ENCODE assay signal across 8 cellular contexts in genomic region chr10:46890813-46891611, GRCh38. TPM values are rescaled to one million over a fixed set of nuclear protein-coding genes. Genes with fewer than 3 reads are reported as not detected.
DNase-seq lines count a peak whose midpoint lies in the region; ATAC-seq and TF ChIP-seq lines count a peak whose summit lies in the region.
"Not testable (repeated sequence)": the region's sequence is repeated elsewhere in the genome, so short reads cannot be mapped to it uniquely, and the experiment has no call there.
"Had no signal": no experiment of that assay in that cellular context is flagged by ENCODE, and none has a peak within 500 bp of the region (broad histone marks: within the 10 kb centered on the region; RNA-seq: fewer than 3 reads in every experiment).

No MANE protein-coding gene starts in this region.

- H2AFZ ChIP-seq in DND-41 (ENCODE audit: low read depth, low read length); smooth muscle cell (ENCODE audit: low read depth): not testable (repeated sequence)

- H4K20me1 ChIP-seq in DND-41 (ENCODE audit: insufficient read depth, low read length); smooth muscle cell (ENCODE audit: low read depth): not testable (repeated sequence)

- not testable (repeated sequence) for H3F3A ChIP-seq in smooth muscle cell (ENCODE audit: low read depth)

- 57% methylated on average over 9 of the region's 11 CpGs for WGBS in smooth muscle cell (ENCODE audit: low lambda C conversion rate)

- H3K4me1 ChIP-seq in DND-41 (ENCODE audit: insufficient read depth, low read length); foreskin keratinocyte; smooth muscle cell (ENCODE audit: low read depth): not testable (repeated sequence)

- not testable (repeated sequence) for H3K9me3 ChIP-seq in DND-41 (ENCODE audit: insufficient read depth, low read length, severe bottlenecking); smooth muscle cell (replicated peaks; ENCODE audit: low read depth)

- H3K79me2 ChIP-seq in DND-41 (ENCODE audit: insufficient read depth, low read length); smooth muscle cell (ENCODE audit: low read depth): not testable (repeated sequence)

- peak; percentile 28 for TF ChIP-seq CTCF in DND-41 (IDR thresholded peaks at IDR 0.05; ENCODE audit: borderline replicate concordance, extremely low read depth, low read length, poor library complexity, severe bottlenecking)
- peak; percentile 2 for TF ChIP-seq CTCF in HFF-Myc (IDR thresholded peaks at IDR 0.05; ENCODE audit: low read depth, low read length, missing control alignments)
- peak; percentile 17 for TF ChIP-seq CTCF in brain microvascular endothelial cell (IDR thresholded peaks at IDR 0.05; ENCODE audit: low read depth, low read length, missing control alignments)
- not testable (repeated sequence) for TF ChIP-seq CTCF in foreskin keratinocyte (conservative IDR thresholded peaks at IDR 0.05)
- TF ChIP-seq CTCF in smooth muscle cell (IDR thresholded peaks at IDR 0.05; ENCODE audit: borderline replicate concordance, insufficient read depth, poor library complexity, severe bottlenecking): peak; percentile 11

- H3K4me2 ChIP-seq in DND-41 (ENCODE audit: insufficient read depth, low read length); smooth muscle cell: not testable (repeated sequence)

- H3K27ac ChIP-seq in DND-41 (ENCODE audit: low read length); brain microvascular endothelial cell; foreskin keratinocyte; smooth muscle cell (ENCODE audit: low read depth): not testable (repeated sequence)

- H3K9ac ChIP-seq in DND-41 (ENCODE audit: low read depth, low read length); smooth muscle cell (ENCODE audit: low read depth): not testable (repeated sequence)

- H3K36me3 ChIP-seq in DND-41 (ENCODE audit: insufficient read depth, low read length); brain microvascular endothelial cell (replicated peaks); smooth muscle cell (ENCODE audit: low read depth): not testable (repeated sequence)

- ATAC-seq in DND-41 (ENCODE audit: insufficient read depth, low read depth) (peak; percentile 70), foreskin keratinocyte (peak; percentile 40)

- DNase-seq in DND-41 (peak; percentile 32), NCI-H524 treated with DMSO at 0.1 percent for 48 hours (lab: John Stamatoyannopoulos, UW) (peak; percentile 1)
- not testable (repeated sequence) for DNase-seq in HFF-Myc (ENCODE audit: extremely low read depth, low read depth); brain microvascular endothelial cell; foreskin keratinocyte; smooth muscle cell (lab: John Stamatoyannopoulos, UW; ENCODE audit: unreplicated experiment)
- peak; percentile 36 to 49 for DNase-seq in activated CD4-positive, alpha-beta T cell treated with anti-CD3 and anti-CD28 coated beads, Interleukin-2, amount 50 U/mL, for 48 hours

- in situ Hi-C loops in brain microvascular endothelial cell (cut with HindIII; ENCODE audit: low pct_ligation_motif_present, low sequenced_read_pairs): not testable (repeated sequence)

- H3K4me3 ChIP-seq in DND-41 (ENCODE audit: low read depth in 1 of 2, low read length in 2 of 2); HFF-Myc (replicated peaks; ENCODE audit: low read depth, low read length); brain microvascular endothelial cell (ENCODE audit: low read depth, low read length); smooth muscle cell: not testable (repeated sequence)

- not testable (repeated sequence) for H3K27me3 ChIP-seq in DND-41 (ENCODE audit: insufficient read depth, low read length, poor library complexity); brain microvascular endothelial cell (replicated peaks); foreskin keratinocyte; smooth muscle cell (ENCODE audit: low read depth)

RNA-seq across cellular contexts. Expression of gene PTPN20, which starts 20.2 kb away (rescaled TPM):
- total RNA-seq in foreskin keratinocyte (5.4 TPM in 2 replicates), smooth muscle cell (not detected in 2 replicates)
- polyA plus RNA-seq in foreskin keratinocyte (2.0 and 2.4 TPM in 2 replicates), smooth muscle cell (not detected in 2 replicates)
- total RNA-seq: H7 had no signal
